In the genomic region with DNA sequence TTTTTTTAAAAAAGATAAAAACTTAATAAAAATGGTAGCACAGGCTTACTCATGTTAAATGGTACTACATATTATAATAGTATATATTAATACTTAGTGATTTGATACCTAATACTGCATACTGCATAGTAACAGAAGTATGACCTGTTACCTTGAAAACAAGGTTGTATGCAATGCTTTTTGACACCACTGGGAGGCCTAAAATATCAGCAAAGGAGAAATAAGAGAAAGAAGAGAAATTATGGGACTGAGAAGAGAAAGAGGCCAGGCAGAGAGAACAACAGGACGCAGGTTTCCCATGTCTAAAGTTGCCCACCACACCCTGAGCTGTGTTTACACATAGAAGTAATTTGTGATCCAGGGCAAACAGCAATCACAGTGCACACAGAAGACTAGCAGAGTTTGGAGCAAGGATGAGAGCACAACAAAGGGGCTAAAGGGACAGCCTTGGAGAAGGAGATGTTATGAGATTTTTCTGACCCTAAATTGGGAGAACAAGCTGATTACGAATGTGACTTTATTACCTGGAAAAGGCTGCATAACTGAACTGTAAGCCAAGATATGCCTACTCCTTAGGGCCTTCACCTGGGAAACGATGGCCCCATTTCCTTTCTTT, we compare ENCODE assay signal across 9 cellular contexts.
A peak's percentile ranks its signal among the peaks of the same experiment; 100 is the strongest.
DNase-seq lines count a peak whose midpoint lies in the region; ATAC-seq and TF ChIP-seq lines count a peak whose summit lies in the region.
"Had no signal": no experiment of that assay in that cellular context is flagged by ENCODE, and none has a peak within 500 bp of the region (broad histone marks: within the 10 kb centered on the region; RNA-seq: fewer than 3 reads in every experiment).

No MANE protein-coding gene starts in this region.

- H3K27ac Mint-ChIP-seq in osteocyte (ENCODE audit: unreplicated experiment), result no peak overlapping the region
- H3K27ac Mint-ChIP-seq in activated CD4-positive, alpha-beta memory T cell treated with anti-CD3 and anti-CD28 coated beads for 36 hours, result no peak overlapping the region
- H3K27ac Mint-ChIP-seq: dendritic cell treated with granulocyte-macrophage colony-stimulating factor and Interleukin-4, amounts not matched to agents 40 ng/mL and 50 ng/mL, for 4 days had no signal

- H3K4me1 Mint-ChIP-seq in osteocyte (ENCODE audit: unreplicated experiment), result no peaks in the 10 kb centered on the region
- H3K4me1 Mint-ChIP-seq in activated CD4-positive, alpha-beta memory T cell treated with anti-CD3 and anti-CD28 coated beads for 36 hours (ENCODE audit: low read depth), result no peaks in the 10 kb centered on the region

- H3K27me3 ChIP-seq in ACC112 (ENCODE audit: insufficient read depth, low read length), result no peaks in the 10 kb centered on the region

- H3K27me3 Mint-ChIP-seq in osteocyte (ENCODE audit: unreplicated experiment), result peaks cover 46% of the 10 kb centered on the region
- H3K27me3 Mint-ChIP-seq in activated CD4-positive, alpha-beta memory T cell treated with anti-CD3 and anti-CD28 coated beads for 36 hours, result no peaks in the 10 kb centered on the region
- H3K27me3 Mint-ChIP-seq: dendritic cell treated with granulocyte-macrophage colony-stimulating factor and Interleukin-4, amounts not matched to agents 40 ng/mL and 50 ng/mL, for 4 days had no signal

- no peak overlapping the region for H3K4me3 Mint-ChIP-seq in osteocyte (ENCODE audit: unreplicated experiment)
- H3K4me3 Mint-ChIP-seq in activated CD4-positive, alpha-beta memory T cell treated with anti-CD3 and anti-CD28 coated beads for 36 hours, result no peak overlapping the region
- H3K4me3 Mint-ChIP-seq: dendritic cell treated with granulocyte-macrophage colony-stimulating factor and Interleukin-4, amounts not matched to agents 40 ng/mL and 50 ng/mL, for 4 days had no signal

- CTCF ChIA-PET in activated CD4-positive, alpha-beta memory T cell treated with anti-CD3 and anti-CD28 coated beads for 36 hours (lab: Charles Lee), result interaction anchor here (0.8 to 1.0 kb wide), 3 partner anchors 15 to 251 kb away, joined by 3 to 4 read pairs (median 4); no protein-coding TSS in a partner anchor

- no peaks in the 10 kb centered on the region for H3K36me3 Mint-ChIP-seq in osteocyte (ENCODE audit: unreplicated experiment)
- H3K36me3 Mint-ChIP-seq in activated CD4-positive, alpha-beta memory T cell treated with anti-CD3 and anti-CD28 coated beads for 36 hours, result no peaks in the 10 kb centered on the region

- peak overlapping the region; percentile 66 for H2AFZ ChIP-seq in ACC112 (ENCODE audit: low read length, unreplicated experiment)

- H3K79me2 ChIP-seq in ACC112 (ENCODE audit: control insufficient read depth, insufficient read depth, low read length, unreplicated experiment), result no peaks in the 10 kb centered on the region

- H3K4me3 ChIP-seq in ACC112 (ENCODE audit: low read depth, low read length) (no peak overlapping the region), astrocyte of the spinal cord (ENCODE audit: low read depth, low read length) (no peak overlapping the region)

- peak; percentile 82 for ATAC-seq in GM18519 (IDR thresholded peaks at IDR 0.05; ENCODE audit: low FRiP score, unreplicated experiment)
- peak; percentile 80 for ATAC-seq in HG03565 (IDR thresholded peaks at IDR 0.05; ENCODE audit: unreplicated experiment)

- intact Hi-C loops in activated CD4-positive, alpha-beta memory T cell treated with anti-CD3 and anti-CD28 coated beads for 36 hours (cut with micrococcal nuclease), result no loop called here

- no peaks in the 10 kb centered on the region for H3K36me3 ChIP-seq in ACC112 (ENCODE audit: insufficient read depth, low read length)

- DNase-seq in astrocyte of the spinal cord (ENCODE audit: low read depth, low spot score) (peak; percentile 45), osteocyte (ENCODE audit: extremely low spot score, unreplicated experiment) (no peak), cortex of kidney (lab: John Stamatoyannopoulos, UW) (no peak), NCI-H1092 treated with DMSO at 0.1 percent for 48 hours (lab: John Stamatoyannopoulos, UW) (no peak)
- DNase-seq in activated CD4-positive, alpha-beta memory T cell treated with anti-CD3 and anti-CD28 coated beads for 36 hours, result no peak

- H3K27ac ChIP-seq in ACC112 (ENCODE audit: low read depth, low read length), result no peak overlapping the region

- no peaks in the 10 kb centered on the region for H3K4me1 ChIP-seq in ACC112 (ENCODE audit: control insufficient read depth, insufficient read depth, low read length, unreplicated experiment)

- TF ChIP-seq CTCF in astrocyte of the spinal cord (IDR thresholded peaks at IDR 0.05; ENCODE audit: low read depth, low read length), result peak; percentile 62
- TF ChIP-seq CTCF in osteocyte (IDR thresholded peaks at IDR 0.05), result peak; percentile 43

- in situ Hi-C loops in astrocyte of the spinal cord (cut with HindIII; ENCODE audit: low sequenced_read_pairs), result no loop called here

- no peaks in the 10 kb centered on the region for H3K9me3 Mint-ChIP-seq in osteocyte (ENCODE audit: unreplicated experiment)
- H3K9me3 Mint-ChIP-seq in activated CD4-positive, alpha-beta memory T cell treated with anti-CD3 and anti-CD28 coated beads for 36 hours, result no peaks in the 10 kb centered on the region
- H3K9me3 Mint-ChIP-seq: dendritic cell treated with granulocyte-macrophage colony-stimulating factor and Interleukin-4, amounts not matched to agents 40 ng/mL and 50 ng/mL, for 4 days had no signal

- POLR2A ChIA-PET in activated CD4-positive, alpha-beta memory T cell treated with anti-CD3 and anti-CD28 coated beads for 36 hours (lab: Charles Lee), result no interaction called here
